ENCODE assay signal across 8 cellular contexts in genomic region chr17:75588546-75589016, GRCh38. TPM values are rescaled to one million over a fixed set of nuclear protein-coding genes. Genes with fewer than 3 reads are reported as not detected.
A peak's percentile ranks its signal among the peaks of the same experiment; 100 is the strongest.
DNase-seq lines count a peak whose midpoint lies in the region; ATAC-seq and TF ChIP-seq lines count a peak whose summit lies in the region.

No MANE protein-coding gene starts in this region.

- H3K79me2 ChIP-seq in SK-N-SH (ENCODE audit: insufficient read depth): no peaks in the 10 kb centered on the region

- H3K4me1 ChIP-seq in SK-N-SH (ENCODE audit: control insufficient read depth in 1 of 2, insufficient read depth in 2 of 2, low read depth in 1 of 2, low read length in 1 of 2) (peaks cover 0 to 16% of the 10 kb centered on the region in 2 experiments; a peak in 1 of 4 replicates), IMR-90 (ENCODE audit: control insufficient read depth, insufficient read depth, low read length) (no peaks in the 10 kb centered on the region), mesodermal cell (ENCODE audit: control insufficient read depth, insufficient read depth, low read length, poor library complexity, severe bottlenecking) (no peaks in the 10 kb centered on the region), urinary bladder (ENCODE audit: insufficient read depth) (no peaks in the 10 kb centered on the region)

- H3K9me3 ChIP-seq in SK-N-SH: no peaks in the 10 kb centered on the region
- H3K9me3 ChIP-seq in IMR-90 (ENCODE audit: control insufficient read depth, insufficient read depth, low read length): peaks cover 2% of the 10 kb centered on the region; the same call in 1 of the 2 replicates
- H3K9me3 ChIP-seq in mesodermal cell (ENCODE audit: control insufficient read depth, low read length): peaks cover 6% of the 10 kb centered on the region

- 71% methylated on average over 32 of the region's 56 CpGs for WGBS in SK-N-SH (ENCODE audit: low lambda C conversion rate)
- WGBS in IMR-90 (ENCODE audit: extremely low coverage in 2 of 2, insufficient read length in 1 of 2), 2 experiments: 8% methylated on average over 44 of the region's 56 CpGs; no CpG with 5 or more reads in 1 of the 2 experiments
- WGBS in mesodermal cell (ENCODE audit: insufficient coverage in 2 of 2), 2 experiments: 17 to 19% methylated on average over 55 to 56 of the region's 56 CpGs
- WGBS in urinary bladder: under 1% methylated on average over 56 of the region's 56 CpGs

- H3K79me1 ChIP-seq in IMR-90 (ENCODE audit: low read depth in 1 of 2, low read length in 2 of 2): no peaks in the 10 kb centered on the region

- H3K18ac ChIP-seq in IMR-90 (ENCODE audit: low read depth, low read length): no peak overlapping the region

- no peak overlapping the region for H2BK20ac ChIP-seq in IMR-90 (ENCODE audit: low read depth, low read length)

- H2BK120ac ChIP-seq in IMR-90 (ENCODE audit: low read depth, low read length): no peak overlapping the region

- no peak for ATAC-seq in SK-N-SH treated with all-trans-retinoic acid at 6 μM for 48 hours
- no peak; the same call in 1 of the 2 replicates for ATAC-seq in IMR-90 (ENCODE audit: low read depth)

- H3K9ac ChIP-seq in SK-N-SH (no peak overlapping the region), IMR-90 (ENCODE audit: low read depth, low read length) (no peak overlapping the region)

- TF ChIP-seq EP300 in SK-N-SH (IDR thresholded peaks at IDR 0.05; ENCODE audit: borderline replicate concordance in 1 of 2, low read depth in 1 of 2, low read length in 1 of 2): no peak

- H3K4me2 ChIP-seq in SK-N-SH (peak overlapping the region; percentile 93; the same call in 1 of the 2 replicates), IMR-90 (ENCODE audit: low read depth, low read length) (no peak overlapping the region; the same call in 1 of the 2 replicates)

- H3K9me2 ChIP-seq in SK-N-SH: no peaks in the 10 kb centered on the region

- H4K8ac ChIP-seq in IMR-90 (ENCODE audit: low read depth in 2 of 2, low read length in 2 of 2): no peak overlapping the region

- H3K27ac ChIP-seq in SK-N-SH (ENCODE audit: low read depth in 2 of 2, low read length in 1 of 2) (no peak overlapping the region; a peak in 1 of 4 replicates), IMR-90 (ENCODE audit: insufficient read depth, low read length) (no peak overlapping the region), mesodermal cell (ENCODE audit: low read depth, low read length, severe bottlenecking) (peak overlapping the region; percentile 64), urinary bladder (ENCODE audit: low read depth) (peak overlapping the region; percentile 82)

- peak overlapping the region; percentile 56; the same call in 1 of the 2 replicates for H2AFZ ChIP-seq in SK-N-SH (ENCODE audit: low read depth)
- peak overlapping the region; percentile 86 for H2AFZ ChIP-seq in IMR-90 (replicated peaks; ENCODE audit: low read length, poor library complexity)

- DNase-seq in SK-N-SH: no peak
- no peak for DNase-seq in IMR-90
- peak; percentile 8 for DNase-seq in choroid plexus epithelial cell (ENCODE audit: low read depth)
- DNase-seq in GDM1 (lab: John Stamatoyannopoulos, UW): no peak
- DNase-seq in stimulated activated CD4-positive, alpha-beta T cell treated with anti-CD3 and anti-CD28 coated beads, Interleukin-2, amount 100 ng/mL, for 24 hours: no peak

- no peaks in the 10 kb centered on the region for H3K36me3 ChIP-seq in SK-N-SH (replicated peaks in 1 of 2; ENCODE audit: control insufficient read depth in 1 of 2, insufficient read depth in 2 of 2, low read length in 1 of 2)
- H3K36me3 ChIP-seq in IMR-90 (ENCODE audit: control insufficient read depth, insufficient read depth, low read length): no peaks in the 10 kb centered on the region
- no peaks in the 10 kb centered on the region for H3K36me3 ChIP-seq in mesodermal cell (ENCODE audit: control insufficient read depth, insufficient read depth, low read length)
- H3K36me3 ChIP-seq in urinary bladder (ENCODE audit: insufficient read depth): no peaks in the 10 kb centered on the region

- H3F3A ChIP-seq in SK-N-SH (replicated peaks; ENCODE audit: insufficient read depth): no peaks in the 10 kb centered on the region

- TF ChIP-seq RAD21 in SK-N-SH (IDR thresholded peaks at IDR 0.05; ENCODE audit: low read length) (no peak), IMR-90 (IDR thresholded peaks at IDR 0.05; ENCODE audit: low read length) (no peak)

- H4K20me1 ChIP-seq in SK-N-SH (ENCODE audit: insufficient read depth): no peaks in the 10 kb centered on the region
- H4K20me1 ChIP-seq in IMR-90 (ENCODE audit: insufficient read depth, low read length): no peaks in the 10 kb centered on the region; the same call in 1 of the 2 replicates

- H3K27me3 ChIP-seq in SK-N-SH (ENCODE audit: insufficient read depth): no peaks in the 10 kb centered on the region
- peaks cover 26% of the 10 kb centered on the region for H3K27me3 ChIP-seq in IMR-90 (ENCODE audit: control insufficient read depth, insufficient read depth, low read length)

- in situ Hi-C loops in IMR-90 (cut with MboI; ENCODE audit: low sequenced_read_pairs): no loop called here

- CTCF ChIA-PET in SK-N-SH (lab: Yijun Ruan, JAX) (interaction anchor here (0.8 to 2.9 kb wide), 12 partner anchors 9 to 161 kb away, joined by 3 to 12 read pairs (median 4); partner anchors contain the start of genes SMIM5 and TSEN54), IMR-90 (lab: Yijun Ruan, JAX) (no interaction called here)

- no peak overlapping the region for H3K56ac ChIP-seq in IMR-90 (ENCODE audit: extremely low read depth, insufficient read depth, low read length)

- intact Hi-C loops in IMR-90 (cut with micrococcal nuclease): loop anchor here (1.0 to 2.0 kb wide), 3 partner anchors 42 to 162 kb away; partner anchors contain the start of gene TSEN54

- H3K14ac ChIP-seq in IMR-90 (replicated peaks; ENCODE audit: low read depth, low read length): no peak overlapping the region

- no peak for TF ChIP-seq POLR2A in IMR-90 (IDR thresholded peaks at IDR 0.05; ENCODE audit: low read depth, low read length)

- no TSS peak for BruUV-seq in IMR-90 (replicated peaks; lab: Mats Ljungman, UMichigan)

- no peak overlapping the region for H2BK15ac ChIP-seq in IMR-90 (ENCODE audit: low read depth, low read length)

- POLR2A ChIA-PET in SK-N-SH (lab: Yijun Ruan, JAX) (interaction anchor here (0.5 kb wide), 1 partner anchor 277 kb away, joined by 4 read pairs; no protein-coding TSS in a partner anchor), IMR-90 (lab: Charles Lee; ENCODE audit: unreplicated experiment) (no interaction called here)

- H4K91ac ChIP-seq in IMR-90 (ENCODE audit: insufficient read depth, low read depth, low read length): no peak overlapping the region

- peak overlapping the region; percentile 27 to 41; a peak in 3 of 4 replicates for H3K4me3 ChIP-seq in SK-N-SH (ENCODE audit: low read depth in 2 of 2, low read length in 1 of 2)
- peak overlapping the region; percentile 9; the same call in 1 of the 2 replicates for H3K4me3 ChIP-seq in IMR-90 (ENCODE audit: insufficient read depth, low read depth, low read length)
- H3K4me3 ChIP-seq in choroid plexus epithelial cell (ENCODE audit: low read depth, low read length): peak overlapping the region; percentile 42
- peak overlapping the region; percentile 41 for H3K4me3 ChIP-seq in mesodermal cell (ENCODE audit: extremely low read depth, insufficient read depth, low read length, poor library complexity, severe bottlenecking)
- peak overlapping the region; percentile 69 for H3K4me3 ChIP-seq in urinary bladder (ENCODE audit: low read depth, low read length)

- no peaks in the 10 kb centered on the region for H3K9me1 ChIP-seq in IMR-90 (ENCODE audit: insufficient read depth, low read length)

- peak overlapping the region; percentile 55 for H2AK9ac ChIP-seq in IMR-90 (replicated peaks; ENCODE audit: low read depth, low read length, poor library complexity)

- dilution Hi-C loops in IMR-90 (cut with HindIII; ENCODE audit: low sequenced_read_pairs, unreplicated experiment): no loop called here

- no peak for TF ChIP-seq CTCF in SK-N-SH (IDR thresholded peaks at IDR 0.05)
- TF ChIP-seq CTCF in IMR-90 (conservative IDR thresholded peaks at IDR 0.05; ENCODE audit: low read depth, low read length): no peak
- no peak for TF ChIP-seq CTCF in choroid plexus epithelial cell (conservative IDR thresholded peaks at IDR 0.05; ENCODE audit: low read depth, low read length)

- no peak overlapping the region for H4K5ac ChIP-seq in IMR-90 (ENCODE audit: low read depth, low read length)

- no peak overlapping the region for H2BK5ac ChIP-seq in IMR-90 (ENCODE audit: low read depth, low read length, poor library complexity, severe bottlenecking)

- H3K4ac ChIP-seq in IMR-90 (ENCODE audit: low read depth, low read length): no peak overlapping the region

- H3K23ac ChIP-seq in IMR-90 (ENCODE audit: low read depth, low read length): no peak overlapping the region

- no peak overlapping the region for H2AK5ac ChIP-seq in IMR-90 (ENCODE audit: low read depth, low read length)

TF ChIP-seq in SK-N-SH, 30 proteins besides CTCF, POLR2A, EP300 and RAD21 (continues in another document):
- no peak for TF ChIP-seq MEF2A (IDR thresholded peaks at IDR 0.05; ENCODE audit: borderline replicate concordance, low read depth)

TF ChIP-seq in IMR-90, 13 proteins besides CTCF, POLR2A, EP300 and RAD21 (continues in another document):
- no peak for TF ChIP-seq BHLHE40 (IDR thresholded peaks at IDR 0.05; ENCODE audit: low read depth, low read length)
- no peak for TF ChIP-seq SMC3 (IDR thresholded peaks at IDR 0.05; ENCODE audit: low read depth, low read length)

RNA-seq across cellular contexts. Expression of gene MYO15B, which starts 1.0 kb away (rescaled TPM):
- polyA plus RNA-seq in SK-N-SH (2012; rRNA removed): 9.7 and 10.3 TPM in 2 replicates
- 1.2 and 2.0 TPM in 2 replicates for polyA plus RNA-seq in SK-N-SH (2012; cell fraction: cytosol; rRNA removed)
- polyA plus RNA-seq in SK-N-SH (2012; cell fraction: nucleus; rRNA removed): 82.9 and 131 TPM in 2 replicates
- total RNA-seq in IMR-90 (2012; rRNA removed): 0.18 TPM in 1 of 2 replicates, not detected in the other
- polyA plus RNA-seq in IMR-90 (2012; rRNA removed): 0.43 and 0.65 TPM in 2 replicates
- polyA plus RNA-seq in IMR-90 (2012; cell fraction: cytosol; rRNA removed): 0.06 and 0.22 TPM in 2 replicates
- 6.8 and 8.7 TPM in 2 replicates for polyA plus RNA-seq in IMR-90 (2012; cell fraction: nucleus; rRNA removed; ENCODE audit: low replicate concordance)
- polyA plus RNA-seq in mesodermal cell (2013, experiment 1 of 2): 35.3 TPM
- 28.7 TPM for polyA plus RNA-seq in mesodermal cell (2013, experiment 2 of 2)
- total RNA-seq in urinary bladder: 108 TPM
- 78.1 TPM for polyA plus RNA-seq in urinary bladder

RNA-seq across cellular contexts. Expression of gene SMIM5, which starts 44.7 kb away (rescaled TPM):
- polyA plus RNA-seq in SK-N-SH (2012; rRNA removed) (0.02 TPM in 1 of 2 replicates, not detected in the other), IMR-90 (2012; rRNA removed) (0.14 TPM in 1 of 2 replicates, not detected in the other), urinary bladder (3.6 TPM)
- polyA plus RNA-seq in SK-N-SH (2012; cell fraction: cytosol; rRNA removed): not detected in 2 replicates
- polyA plus RNA-seq in SK-N-SH (2012; cell fraction: nucleus; rRNA removed): 0.14 and 0.39 TPM in 2 replicates
- total RNA-seq in IMR-90 (2012; rRNA removed) (not detected in 2 replicates), urinary bladder (4.0 TPM)
- polyA plus RNA-seq in IMR-90 (2012; cell fraction: cytosol; rRNA removed): 0.08 and 0.15 TPM in 2 replicates
- polyA plus RNA-seq in IMR-90 (2012; cell fraction: nucleus; rRNA removed; ENCODE audit: low replicate concordance): 0.15 TPM in 1 of 2 replicates, not detected in the other
- polyA plus RNA-seq in mesodermal cell (2013, experiment 1 of 2): not detected
- not detected for polyA plus RNA-seq in mesodermal cell (2013, experiment 2 of 2)

Comparison
In these comparisons a context has a peak if more than half of its experiments do, and no peak if none do; other contexts are left out.
1. H3K27ac ChIP-seq: peak in mesodermal cell (single experiment) and urinary bladder (single experiment); none in SK-N-SH (0 of 2) and IMR-90 (single experiment).
2. H3K4me3 ChIP-seq: peak in every context shown above with its lines; median percentile 69 in urinary bladder; 42 in choroid plexus epithelial cell; 41 in mesodermal cell; 34 in SK-N-SH; 9 in IMR-90.